ENCODE assay signal across 1 cellular context in genomic region chr5:139687656-139688055, GRCh38.
TF ChIP-seq lines count a peak whose summit lies in the region.

No MANE protein-coding gene starts in this region.

TF ChIP-seq in GM12878, 131 proteins besides CTCF, POLR2A, EP300 and RAD21:
- TF ChIP-seq MTA3 (IDR thresholded peaks at IDR 0.05; ENCODE audit: borderline replicate concordance, low read length) = no peak
- TF ChIP-seq POLR2AphosphoS2 (IDR thresholded peaks at IDR 0.05; ENCODE audit: low read depth, low read length) = peak; percentile 58; the same call in 1 of the 2 replicates
- TF ChIP-seq TCF12 (IDR thresholded peaks at IDR 0.05; ENCODE audit: low read depth, low read length) = no peak
- no peak for TF ChIP-seq CBX3 (IDR thresholded peaks at IDR 0.05; ENCODE audit: borderline replicate concordance, low read depth)
